8 cellular contexts compared by ENCODE assay signal in the genomic region with DNA sequence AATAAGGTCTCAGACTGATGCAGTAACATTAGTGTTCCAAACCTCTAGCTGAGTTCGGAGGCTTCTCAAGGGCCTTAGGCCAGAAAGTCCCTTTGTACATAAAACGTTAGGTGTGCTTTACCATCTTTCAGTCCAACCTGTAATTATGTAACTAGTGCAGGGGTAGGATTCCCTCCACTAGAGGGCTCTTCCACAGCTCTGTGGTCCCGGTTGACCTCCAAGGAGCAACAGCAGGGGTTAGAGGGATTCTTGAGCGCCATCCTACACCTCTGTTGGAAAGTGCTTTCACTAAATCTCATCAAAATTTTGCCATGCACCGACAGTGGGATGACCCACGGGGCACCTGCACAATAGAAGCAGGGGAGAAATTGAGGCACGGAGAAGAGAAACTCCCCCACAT.
DNase-seq lines count a peak whose midpoint lies in the region; ATAC-seq and TF ChIP-seq lines count a peak whose summit lies in the region.

No MANE protein-coding gene starts in this region.

- H3K27ac Mint-ChIP-seq in activated naive CD8-positive, alpha-beta T cell treated with anti-CD3 and anti-CD28 coated beads, Interleukin-2, amount 50 U/mL, for 24 hours, result no peak overlapping the region
- no peak overlapping the region for H3K27ac Mint-ChIP-seq in stimulated activated naive CD8-positive, alpha-beta T cell treated with anti-CD3 and anti-CD28 coated beads, Interleukin-15, amount 100 ng/mL, for 72 hours

- no peak for ATAC-seq in activated naive CD8-positive, alpha-beta T cell treated with anti-CD3 and anti-CD28 coated beads, Interleukin-2, amount 50 U/mL, for 24 hours
- ATAC-seq in stimulated activated naive CD8-positive, alpha-beta T cell treated with anti-CD3 and anti-CD28 coated beads, Interleukin-15, amount 100 ng/mL, for 72 hours, result no peak
- no peak for ATAC-seq in sciatic nerve

- no peaks in the 10 kb centered on the region for H3K9me3 ChIP-seq in iPS-15b (ENCODE audit: control insufficient read depth, insufficient read depth, low read length)

- H3K4me3 ChIP-seq in GM12865 (ENCODE audit: low read depth, low read length), result no peak overlapping the region
- peak overlapping the region; percentile 9 for H3K4me3 ChIP-seq in iPS-15b (ENCODE audit: low read depth, low read length)

- H3K4me1 ChIP-seq in iPS-15b (ENCODE audit: control insufficient read depth, insufficient read depth, low read length), result no peaks in the 10 kb centered on the region

- H3K9ac ChIP-seq in iPS-15b (ENCODE audit: low read depth, low read length), result no peak overlapping the region

- H3K4me3 Mint-ChIP-seq in activated naive CD8-positive, alpha-beta T cell treated with anti-CD3 and anti-CD28 coated beads, Interleukin-2, amount 50 U/mL, for 24 hours, result no peak overlapping the region
- H3K4me3 Mint-ChIP-seq in stimulated activated naive CD8-positive, alpha-beta T cell treated with anti-CD3 and anti-CD28 coated beads, Interleukin-15, amount 100 ng/mL, for 72 hours, result no peak overlapping the region

- H3K36me3 ChIP-seq in iPS-15b (ENCODE audit: control insufficient read depth, insufficient read depth, low read length), result no peaks in the 10 kb centered on the region

- intact Hi-C loops in sciatic nerve (cut with DNase I), result loop anchor here (5.0 kb wide), 1 partner anchor 701 kb away; no protein-coding TSS in a partner anchor

- peak; percentile 46 for DNase-seq in GM12865 (ENCODE audit: low read depth)
- DNase-seq in HCEC 1CT, result peak; percentile 23
- peak; percentile 49 for DNase-seq in NCI-H69 (lab: John Stamatoyannopoulos, UW)
- no peak for DNase-seq in SHP77 (lab: John Stamatoyannopoulos, UW)
- no peak for DNase-seq in activated naive CD8-positive, alpha-beta T cell treated with anti-CD3 and anti-CD28 coated beads, Interleukin-2, amount 50 U/mL, for 24 hours
- DNase-seq in stimulated activated naive CD8-positive, alpha-beta T cell treated with anti-CD3 and anti-CD28 coated beads, Interleukin-15, amount 100 ng/mL, for 72 hours, result no peak
- no peak for DNase-seq in sciatic nerve (ENCODE audit: low spot score)

- no peaks in the 10 kb centered on the region for H3K4me1 Mint-ChIP-seq in activated naive CD8-positive, alpha-beta T cell treated with anti-CD3 and anti-CD28 coated beads, Interleukin-2, amount 50 U/mL, for 24 hours
- no peaks in the 10 kb centered on the region for H3K4me1 Mint-ChIP-seq in stimulated activated naive CD8-positive, alpha-beta T cell treated with anti-CD3 and anti-CD28 coated beads, Interleukin-15, amount 100 ng/mL, for 72 hours

- TF ChIP-seq CTCF in GM12865 (IDR thresholded peaks at IDR 0.05; ENCODE audit: insufficient read depth, low read depth, low read length, missing control alignments), result peak; percentile 57

- no peaks in the 10 kb centered on the region for H3K27me3 Mint-ChIP-seq in activated naive CD8-positive, alpha-beta T cell treated with anti-CD3 and anti-CD28 coated beads, Interleukin-2, amount 50 U/mL, for 24 hours
- no peaks in the 10 kb centered on the region for H3K27me3 Mint-ChIP-seq in stimulated activated naive CD8-positive, alpha-beta T cell treated with anti-CD3 and anti-CD28 coated beads, Interleukin-15, amount 100 ng/mL, for 72 hours

- H3K9me3 Mint-ChIP-seq in activated naive CD8-positive, alpha-beta T cell treated with anti-CD3 and anti-CD28 coated beads, Interleukin-2, amount 50 U/mL, for 24 hours, result no peaks in the 10 kb centered on the region
- peaks cover 0 to 7% of the 10 kb centered on the region in 2 donors for H3K9me3 Mint-ChIP-seq in stimulated activated naive CD8-positive, alpha-beta T cell treated with anti-CD3 and anti-CD28 coated beads, Interleukin-15, amount 100 ng/mL, for 72 hours

- no peaks in the 10 kb centered on the region for H3K36me3 Mint-ChIP-seq in activated naive CD8-positive, alpha-beta T cell treated with anti-CD3 and anti-CD28 coated beads, Interleukin-2, amount 50 U/mL, for 24 hours (ENCODE audit: low read depth)

- no peaks in the 10 kb centered on the region for H3K27me3 ChIP-seq in iPS-15b (ENCODE audit: control insufficient read depth, insufficient read depth, low read length)

Comparison
In these comparisons a context has a peak if more than half of its experiments do, and no peak if none do; other contexts are left out.
1. DNase-seq: peak in GM12865 (single experiment), HCEC 1CT (single experiment) and NCI-H69 (single experiment); none in SHP77 (0 of 2), activated naive CD8-positive, alpha-beta T cell treated with anti-CD3 and anti-CD28 coated beads, Interleukin-2, amount 50 U/mL, for 24 hours (single experiment), stimulated activated naive CD8-positive, alpha-beta T cell treated with anti-CD3 and anti-CD28 coated beads, Interleukin-15, amount 100 ng/mL, for 72 hours (0 of 2) and sciatic nerve (single experiment).